Comparison of ENCODE assay signal across 8 cellular contexts in genomic region chr5:181241393-181241975, GRCh38. TPM values are rescaled to one million over a fixed set of nuclear protein-coding genes. Genes with fewer than 3 reads are reported as not detected.
DNase-seq lines count a peak whose midpoint lies in the region; ATAC-seq and TF ChIP-seq lines count a peak whose summit lies in the region.

No MANE protein-coding gene starts in this region.

- peak; percentile 70 for DNase-seq in activated naive CD4-positive, alpha-beta T cell treated with Interleukin-2 at 50 U/mL for 16 hours
- DNase-seq in activated naive CD4-positive, alpha-beta T cell (lab: John Stamatoyannopoulos, UW): no peak
- DNase-seq in activated CD4-positive, alpha-beta T cell treated with anti-CD3 and anti-CD28 coated beads, Interleukin-2, amount 50 U/mL, for 1 hour: peak; percentile 22
- DNase-seq in fibroblast of the aortic adventitia (ENCODE audit: low read depth): peak; percentile 86
- DNase-seq in stimulated activated CD4-positive, alpha-beta T cell treated with anti-CD3 and anti-CD28 coated beads, Interleukin-4, amount 100 ng/mL, for 1 hour: peak; percentile 48
- DNase-seq in SHP77 treated with DMSO at 0.1 percent for 48 hours (lab: John Stamatoyannopoulos, UW): no peak

- peak overlapping the region; percentile 94 for H3K4me3 ChIP-seq in fibroblast of the aortic adventitia (ENCODE audit: low read depth, low read length)

- no peak for ATAC-seq in HG02763 (IDR thresholded peaks at IDR 0.05; ENCODE audit: unreplicated experiment)
- ATAC-seq in HG03432 (IDR thresholded peaks at IDR 0.05; ENCODE audit: unreplicated experiment): no peak

- no peak for TF ChIP-seq CTCF in fibroblast of the aortic adventitia (IDR thresholded peaks at IDR 0.05; ENCODE audit: insufficient read depth, low read length)

RNA-seq across cellular contexts. Expression of gene RACK1, which starts 2.2 kb away (rescaled TPM):
- 2,117 and 4,931 TPM in 2 replicates for total RNA-seq in fibroblast of the aortic adventitia (ENCODE audit: low replicate concordance)

RNA-seq across cellular contexts. Expression of gene TRIM41, which starts 18.4 kb away (rescaled TPM):
- total RNA-seq in fibroblast of the aortic adventitia (ENCODE audit: low replicate concordance): 12.7 and 19.1 TPM in 2 replicates

RNA-seq across cellular contexts. Expression of gene TRIM52, which starts 19.5 kb away (rescaled TPM):
- total RNA-seq in fibroblast of the aortic adventitia (ENCODE audit: low replicate concordance): 7.4 and 15.6 TPM in 2 replicates

RNA-seq across cellular contexts. Expression of gene TRIM7, which starts 36.5 kb away (rescaled TPM):
- total RNA-seq in fibroblast of the aortic adventitia (ENCODE audit: low replicate concordance): 0.74 and 3.3 TPM in 2 replicates

Comparison
In these comparisons a context has a peak if more than half of its experiments do, and no peak if none do; other contexts are left out.
1. DNase-seq: peak in activated naive CD4-positive, alpha-beta T cell treated with Interleukin-2 at 50 U/mL for 16 hours (single experiment), activated CD4-positive, alpha-beta T cell treated with anti-CD3 and anti-CD28 coated beads, Interleukin-2, amount 50 U/mL, for 1 hour (single experiment), fibroblast of the aortic adventitia (single experiment) and stimulated activated CD4-positive, alpha-beta T cell treated with anti-CD3 and anti-CD28 coated beads, Interleukin-4, amount 100 ng/mL, for 1 hour (single experiment); none in activated naive CD4-positive, alpha-beta T cell (0 of 4) and SHP77 treated with DMSO at 0.1 percent for 48 hours (single experiment).